Comparison of ENCODE assay signal across 1 cellular context in the genomic region with DNA sequence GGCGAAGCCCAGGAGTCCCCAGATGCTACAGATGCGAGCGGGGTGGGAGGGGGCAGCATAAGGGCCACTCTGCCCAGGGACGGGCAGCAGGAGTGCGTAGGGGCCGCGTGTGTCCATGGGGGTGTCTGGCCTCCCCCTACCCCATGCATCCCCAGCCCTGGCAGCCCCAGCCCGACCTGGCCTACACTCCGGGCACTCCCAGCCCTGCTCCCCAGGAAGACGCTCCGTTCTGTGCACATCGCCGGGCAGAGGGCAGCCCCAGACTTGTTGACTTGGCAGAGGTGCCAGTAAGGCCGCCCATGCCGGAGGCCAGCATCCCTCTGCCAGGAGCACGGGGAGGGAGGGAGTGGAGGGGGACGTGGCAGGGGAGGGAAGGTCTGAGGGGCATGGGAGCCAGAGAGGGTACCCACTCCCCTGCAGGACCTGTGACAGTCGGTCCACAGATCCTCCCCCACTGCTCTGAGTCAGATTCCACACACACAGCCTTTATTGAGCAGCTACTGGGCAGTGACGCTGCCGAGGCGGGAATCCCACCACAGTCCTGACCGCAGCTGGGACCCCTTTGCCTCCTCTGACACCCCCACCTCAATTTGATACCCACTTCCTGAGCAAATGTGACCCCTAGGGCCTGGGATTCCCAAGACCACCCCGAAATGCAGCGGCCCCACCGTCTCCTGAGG.
TF ChIP-seq lines count a peak whose summit lies in the region.

No MANE protein-coding gene starts in this region.

TF ChIP-seq in H1, 55 proteins besides CTCF, POLR2A, EP300 and RAD21:
- TF ChIP-seq TAF7 (optimal IDR thresholded peaks at IDR 0.05; ENCODE audit: borderline replicate concordance, low read depth, low read length) = no peak
- TF ChIP-seq NANOG (IDR thresholded peaks at IDR 0.05; ENCODE audit: insufficient read depth, low read depth, low read length, poor library complexity, severe bottlenecking) = no peak
- TF ChIP-seq CTBP2 (IDR thresholded peaks at IDR 0.05; ENCODE audit: borderline replicate concordance, insufficient read depth, insufficient read length, low read length) = no peak
- no peak for TF ChIP-seq ASH2L (IDR thresholded peaks at IDR 0.05; ENCODE audit: low read length)
- TF ChIP-seq SIRT6 (IDR thresholded peaks at IDR 0.05; ENCODE audit: low read length) = no peak
- TF ChIP-seq POU5F1 (IDR thresholded peaks at IDR 0.05; ENCODE audit: low read depth, low read length) = no peak
- no peak for TF ChIP-seq PHF8 (conservative IDR thresholded peaks at IDR 0.05; ENCODE audit: low read depth, low read length)
- TF ChIP-seq, protein P1, sequence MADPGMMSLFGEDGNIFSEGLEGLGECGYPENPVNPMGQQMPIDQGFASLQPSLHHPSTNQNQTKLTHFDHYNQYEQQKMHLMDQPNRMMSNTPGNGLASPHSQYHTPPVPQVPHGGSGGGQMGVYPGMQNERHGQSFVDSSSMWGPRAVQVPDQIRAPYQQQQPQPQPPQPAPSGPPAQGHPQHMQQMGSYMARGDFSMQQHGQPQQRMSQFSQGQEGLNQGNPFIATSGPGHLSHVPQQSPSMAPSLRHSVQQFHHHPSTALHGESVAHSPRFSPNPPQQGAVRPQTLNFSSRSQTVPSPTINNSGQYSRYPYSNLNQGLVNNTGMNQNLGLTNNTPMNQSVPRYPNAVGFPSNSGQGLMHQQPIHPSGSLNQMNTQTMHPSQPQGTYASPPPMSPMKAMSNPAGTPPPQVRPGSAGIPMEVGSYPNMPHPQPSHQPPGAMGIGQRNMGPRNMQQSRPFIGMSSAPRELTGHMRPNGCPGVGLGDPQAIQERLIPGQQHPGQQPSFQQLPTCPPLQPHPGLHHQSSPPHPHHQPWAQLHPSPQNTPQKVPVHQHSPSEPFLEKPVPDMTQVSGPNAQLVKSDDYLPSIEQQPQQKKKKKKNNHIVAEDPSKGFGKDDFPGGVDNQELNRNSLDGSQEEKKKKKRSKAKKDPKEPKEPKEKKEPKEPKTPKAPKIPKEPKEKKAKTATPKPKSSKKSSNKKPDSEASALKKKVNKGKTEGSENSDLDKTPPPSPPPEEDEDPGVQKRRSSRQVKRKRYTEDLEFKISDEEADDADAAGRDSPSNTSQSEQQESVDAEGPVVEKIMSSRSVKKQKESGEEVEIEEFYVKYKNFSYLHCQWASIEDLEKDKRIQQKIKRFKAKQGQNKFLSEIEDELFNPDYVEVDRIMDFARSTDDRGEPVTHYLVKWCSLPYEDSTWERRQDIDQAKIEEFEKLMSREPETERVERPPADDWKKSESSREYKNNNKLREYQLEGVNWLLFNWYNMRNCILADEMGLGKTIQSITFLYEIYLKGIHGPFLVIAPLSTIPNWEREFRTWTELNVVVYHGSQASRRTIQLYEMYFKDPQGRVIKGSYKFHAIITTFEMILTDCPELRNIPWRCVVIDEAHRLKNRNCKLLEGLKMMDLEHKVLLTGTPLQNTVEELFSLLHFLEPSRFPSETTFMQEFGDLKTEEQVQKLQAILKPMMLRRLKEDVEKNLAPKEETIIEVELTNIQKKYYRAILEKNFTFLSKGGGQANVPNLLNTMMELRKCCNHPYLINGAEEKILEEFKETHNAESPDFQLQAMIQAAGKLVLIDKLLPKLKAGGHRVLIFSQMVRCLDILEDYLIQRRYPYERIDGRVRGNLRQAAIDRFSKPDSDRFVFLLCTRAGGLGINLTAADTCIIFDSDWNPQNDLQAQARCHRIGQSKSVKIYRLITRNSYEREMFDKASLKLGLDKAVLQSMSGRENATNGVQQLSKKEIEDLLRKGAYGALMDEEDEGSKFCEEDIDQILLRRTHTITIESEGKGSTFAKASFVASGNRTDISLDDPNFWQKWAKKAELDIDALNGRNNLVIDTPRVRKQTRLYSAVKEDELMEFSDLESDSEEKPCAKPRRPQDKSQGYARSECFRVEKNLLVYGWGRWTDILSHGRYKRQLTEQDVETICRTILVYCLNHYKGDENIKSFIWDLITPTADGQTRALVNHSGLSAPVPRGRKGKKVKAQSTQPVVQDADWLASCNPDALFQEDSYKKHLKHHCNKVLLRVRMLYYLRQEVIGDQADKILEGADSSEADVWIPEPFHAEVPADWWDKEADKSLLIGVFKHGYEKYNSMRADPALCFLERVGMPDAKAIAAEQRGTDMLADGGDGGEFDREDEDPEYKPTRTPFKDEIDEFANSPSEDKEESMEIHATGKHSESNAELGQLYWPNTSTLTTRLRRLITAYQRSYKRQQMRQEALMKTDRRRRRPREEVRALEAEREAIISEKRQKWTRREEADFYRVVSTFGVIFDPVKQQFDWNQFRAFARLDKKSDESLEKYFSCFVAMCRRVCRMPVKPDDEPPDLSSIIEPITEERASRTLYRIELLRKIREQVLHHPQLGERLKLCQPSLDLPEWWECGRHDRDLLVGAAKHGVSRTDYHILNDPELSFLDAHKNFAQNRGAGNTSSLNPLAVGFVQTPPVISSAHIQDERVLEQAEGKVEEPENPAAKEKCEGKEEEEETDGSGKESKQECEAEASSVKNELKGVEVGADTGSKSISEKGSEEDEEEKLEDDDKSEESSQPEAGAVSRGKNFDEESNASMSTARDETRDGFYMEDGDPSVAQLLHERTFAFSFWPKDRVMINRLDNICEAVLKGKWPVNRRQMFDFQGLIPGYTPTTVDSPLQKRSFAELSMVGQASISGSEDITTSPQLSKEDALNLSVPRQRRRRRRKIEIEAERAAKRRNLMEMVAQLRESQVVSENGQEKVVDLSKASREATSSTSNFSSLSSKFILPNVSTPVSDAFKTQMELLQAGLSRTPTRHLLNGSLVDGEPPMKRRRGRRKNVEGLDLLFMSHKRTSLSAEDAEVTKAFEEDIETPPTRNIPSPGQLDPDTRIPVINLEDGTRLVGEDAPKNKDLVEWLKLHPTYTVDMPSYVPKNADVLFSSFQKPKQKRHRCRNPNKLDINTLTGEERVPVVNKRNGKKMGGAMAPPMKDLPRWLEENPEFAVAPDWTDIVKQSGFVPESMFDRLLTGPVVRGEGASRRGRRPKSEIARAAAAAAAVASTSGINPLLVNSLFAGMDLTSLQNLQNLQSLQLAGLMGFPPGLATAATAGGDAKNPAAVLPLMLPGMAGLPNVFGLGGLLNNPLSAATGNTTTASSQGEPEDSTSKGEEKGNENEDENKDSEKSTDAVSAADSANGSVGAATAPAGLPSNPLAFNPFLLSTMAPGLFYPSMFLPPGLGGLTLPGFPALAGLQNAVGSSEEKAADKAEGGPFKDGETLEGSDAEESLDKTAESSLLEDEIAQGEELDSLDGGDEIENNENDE (IDR thresholded peaks at IDR 0.05; ENCODE audit: insufficient replicate concordance, low read length) = no peak
- TF ChIP-seq RBBP5 (IDR thresholded peaks at IDR 0.05; ENCODE audit: borderline replicate concordance, low read depth, low read length) = no peak
- no peak for TF ChIP-seq HDAC6 (IDR thresholded peaks at IDR 0.05; ENCODE audit: low read depth, low read length)
- no peak for TF ChIP-seq SRF (IDR thresholded peaks at IDR 0.05; ENCODE audit: low read depth, low read length)
- TF ChIP-seq EGR1 (IDR thresholded peaks at IDR 0.05; ENCODE audit: borderline replicate concordance, low read depth, low read length) = no peak
- no peak for TF ChIP-seq SIX5 (IDR thresholded peaks at IDR 0.05; ENCODE audit: low read depth, low read length)
- no peak for TF ChIP-seq JUND (IDR thresholded peaks at IDR 0.05; ENCODE audit: low read length)
- no peak for TF ChIP-seq CBX5 (IDR thresholded peaks at IDR 0.05; ENCODE audit: low read depth, low read length)
- TF ChIP-seq, protein P2, sequence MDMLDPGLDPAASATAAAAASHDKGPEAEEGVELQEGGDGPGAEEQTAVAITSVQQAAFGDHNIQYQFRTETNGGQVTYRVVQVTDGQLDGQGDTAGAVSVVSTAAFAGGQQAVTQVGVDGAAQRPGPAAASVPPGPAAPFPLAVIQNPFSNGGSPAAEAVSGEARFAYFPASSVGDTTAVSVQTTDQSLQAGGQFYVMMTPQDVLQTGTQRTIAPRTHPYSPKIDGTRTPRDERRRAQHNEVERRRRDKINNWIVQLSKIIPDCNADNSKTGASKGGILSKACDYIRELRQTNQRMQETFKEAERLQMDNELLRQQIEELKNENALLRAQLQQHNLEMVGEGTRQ (IDR thresholded peaks at IDR 0.05; ENCODE audit: low read length) = no peak
- no peak for TF ChIP-seq JUN (IDR thresholded peaks at IDR 0.05; ENCODE audit: low read depth, low read length)
- TF ChIP-seq GTF2F1 (IDR thresholded peaks at IDR 0.05; ENCODE audit: borderline replicate concordance, low read depth, low read length) = no peak
